15 cellular contexts compared by ENCODE assay signal in genomic region chr20:46192376-46192944, GRCh38.
DNase-seq lines count a peak whose midpoint lies in the region; ATAC-seq and TF ChIP-seq lines count a peak whose summit lies in the region.
"Had no signal": no experiment of that assay in that cellular context is flagged by ENCODE, and none has a peak within 500 bp of the region (broad histone marks: within the 10 kb centered on the region; RNA-seq: fewer than 3 reads in every experiment).

No MANE protein-coding gene starts in this region.

- WGBS in esophagus muscularis mucosa, result 0% methylated on average over 6 of the region's 6 CpGs

- H3K36me3 Mint-ChIP-seq in GM23338 (ENCODE audit: low read depth) (no peaks in the 10 kb centered on the region), glutamatergic neuron (ENCODE audit: unreplicated experiment) (no peaks in the 10 kb centered on the region)
- H3K36me3 Mint-ChIP-seq: CD8-positive, alpha-beta T cell had no signal

- peak; percentile 50; the same call in 2 of the 3 replicates for ATAC-seq in GM23338
- ATAC-seq: CD8-positive, alpha-beta T cell; K562 had no signal

- H3K27ac ChIP-seq in GM23338 (ENCODE audit: low read depth), result no peak overlapping the region
- no peak overlapping the region for H3K27ac ChIP-seq in esophagus muscularis mucosa (replicated peaks in 1 of 4)
- H3K27ac ChIP-seq: SK-N-MC had no signal

- H3F3A ChIP-seq in GM23338 (replicated peaks; ENCODE audit: low read depth), result no peaks in the 10 kb centered on the region

- H3K79me2 ChIP-seq in GM23338 (replicated peaks; ENCODE audit: insufficient read depth), result no peaks in the 10 kb centered on the region

- intact Hi-C loops in esophagus muscularis mucosa (cut with DNase I), result no loop called here

- no peak overlapping the region for H3K4me2 ChIP-seq in GM23338

- no peaks in the 10 kb centered on the region for H3K9me3 ChIP-seq in esophagus muscularis mucosa

- DNase-seq in CD1c-positive myeloid dendritic cell (ENCODE audit: extremely low spot score), result peak; percentile 17
- no peak for DNase-seq in GM23338 (ENCODE audit: low spot score)
- DNase-seq in SK-N-DZ (ENCODE audit: low spot score), result peak; percentile 83
- DNase-seq in glutamatergic neuron, result peak; percentile 73
- no peak for DNase-seq in stimulated activated CD4-positive, alpha-beta T cell treated with anti-CD3 and anti-CD28 coated beads, Interleukin-4, amount 100 ng/mL, for 1 hour
- no peak for DNase-seq in COR-L47 (lab: John Stamatoyannopoulos, UW)
- no peak for DNase-seq in esophagus muscularis mucosa (ENCODE audit: extremely low spot score)
- DNase-seq: CD8-positive, alpha-beta T cell; GOT3; HFFc6; NCI-H1092 treated with DMSO at 0.1 percent for 48 hours; NCI-H446 treated with DMSO at 0.1 percent for 48 hours had no signal

- no peak overlapping the region for H3K27ac Mint-ChIP-seq in GM23338
- no peak overlapping the region for H3K27ac Mint-ChIP-seq in glutamatergic neuron (ENCODE audit: unreplicated experiment)
- H3K27ac Mint-ChIP-seq: B cell; CD8-positive, alpha-beta T cell; HFFc6 had no signal

- no peak for TF ChIP-seq POLR2A in esophagus muscularis mucosa (IDR thresholded peaks at IDR 0.05; ENCODE audit: low read depth)

- H2AFZ ChIP-seq in GM23338, result no peak overlapping the region

- H3K4me1 ChIP-seq in GM23338 (ENCODE audit: insufficient read depth), result peaks cover 3% of the 10 kb centered on the region; the same call in 1 of the 2 replicates
- H3K4me1 ChIP-seq in esophagus muscularis mucosa, result no peaks in the 10 kb centered on the region

- no peaks in the 10 kb centered on the region for H3K9me2 ChIP-seq in GM23338 (ENCODE audit: insufficient read depth)

- H3K4me1 Mint-ChIP-seq in GM23338, result peaks cover 8% of the 10 kb centered on the region
- peaks cover 17% of the 10 kb centered on the region for H3K4me1 Mint-ChIP-seq in glutamatergic neuron (ENCODE audit: low read depth, unreplicated experiment)
- H3K4me1 Mint-ChIP-seq: B cell had no signal

- H3K4me3 Mint-ChIP-seq in GM23338, result no peak overlapping the region
- H3K4me3 Mint-ChIP-seq in glutamatergic neuron (ENCODE audit: unreplicated experiment), result no peak overlapping the region
- H3K4me3 Mint-ChIP-seq: B cell; CD8-positive, alpha-beta T cell; HFFc6 had no signal

- no peak for TF ChIP-seq EP300 in esophagus muscularis mucosa (IDR thresholded peaks at IDR 0.05)

- no peak for TF ChIP-seq CTCF in GM23338 (conservative IDR thresholded peaks at IDR 0.05; ENCODE audit: low read depth in 2 of 2)
- no peak for TF ChIP-seq CTCF in glutamatergic neuron (IDR thresholded peaks at IDR 0.05; ENCODE audit: partially characterized antibody, unreplicated experiment)
- TF ChIP-seq CTCF in esophagus muscularis mucosa (IDR thresholded peaks at IDR 0.05), result no peak

- H4K20me1 ChIP-seq in GM23338 (replicated peaks; ENCODE audit: insufficient read depth), result no peaks in the 10 kb centered on the region

- H3K4me3 ChIP-seq in GM23338 (no peak overlapping the region), esophagus muscularis mucosa (no peak overlapping the region)
- H3K4me3 ChIP-seq: K562, SK-N-MC had no signal

- H3K36me3 ChIP-seq in GM23338 (ENCODE audit: insufficient read depth) (no peaks in the 10 kb centered on the region), esophagus muscularis mucosa (no peaks in the 10 kb centered on the region)

- no peaks in the 10 kb centered on the region for H3K27me3 ChIP-seq in GM23338 (ENCODE audit: insufficient read depth)
- peaks cover 0 to 58% (median 2%) of the 10 kb centered on the region in 4 donors for H3K27me3 ChIP-seq in esophagus muscularis mucosa

- H3K27me3 Mint-ChIP-seq in GM23338 (ENCODE audit: insufficient read depth, low read depth, poor library complexity) (peaks cover 13% of the 10 kb centered on the region), glutamatergic neuron (ENCODE audit: unreplicated experiment) (peaks cover 4% of the 10 kb centered on the region)

- H3K9me3 Mint-ChIP-seq in GM23338, result no peaks in the 10 kb centered on the region
- peaks cover 6% of the 10 kb centered on the region for H3K9me3 Mint-ChIP-seq in glutamatergic neuron (ENCODE audit: unreplicated experiment)
- H3K9me3 Mint-ChIP-seq: HFFc6 had no signal

TF ChIP-seq in GM23338, 12 proteins besides CTCF, POLR2A, EP300 and RAD21 (continues in another document):
- TF ChIP-seq EZH2 (IDR thresholded peaks at IDR 0.05; ENCODE audit: low read depth, unreplicated experiment) (no peak), ZNF331 (CRISPR knock-in tag; IDR thresholded peaks at IDR 0.05; ENCODE audit: low read depth) (no peak), ETS1 (IDR thresholded peaks at IDR 0.05) (no peak), ZNF114 (CRISPR knock-in tag; IDR thresholded peaks at IDR 0.05) (no peak), POLR2AphosphoS5 (IDR thresholded peaks at IDR 0.05; ENCODE audit: low read depth) (no peak), NANOG (IDR thresholded peaks at IDR 0.05; ENCODE audit: borderline replicate concordance) (no peak), JUNB (IDR thresholded peaks at IDR 0.05; ENCODE audit: unreplicated experiment) (no peak), ZNF462 (CRISPR knock-in tag; IDR thresholded peaks at IDR 0.05) (no peak), STAT1 (IDR thresholded peaks at IDR 0.05; ENCODE audit: unreplicated experiment) (no peak), CREB1 (CRISPR knock-in tag; IDR thresholded peaks at IDR 0.05; ENCODE audit: low read depth) (no peak)

Comparison
In these comparisons a context has a peak if more than half of its experiments do, and no peak if none do; other contexts are left out.
1. DNase-seq: peak in CD1c-positive myeloid dendritic cell (single experiment), SK-N-DZ (single experiment) and glutamatergic neuron (single experiment); none in GM23338 (single experiment), stimulated activated CD4-positive, alpha-beta T cell treated with anti-CD3 and anti-CD28 coated beads, Interleukin-4, amount 100 ng/mL, for 1 hour (single experiment), COR-L47 (single experiment) and esophagus muscularis mucosa (single experiment).